ENCODE assay signal across 1 cellular context in genomic region chr19:12733369-12733896, GRCh38.
TF ChIP-seq lines count a peak whose summit lies in the region.

No MANE protein-coding gene starts in this region.

TF ChIP-seq in K562, 482 proteins besides CTCF, POLR2A, EP300 and RAD21 (continued from another document):
- TF ChIP-seq GMEB1 (CRISPR knock-in tag; IDR thresholded peaks at IDR 0.05) (no peak), ZNF699 (CRISPR knock-in tag; IDR thresholded peaks at IDR 0.05; ENCODE audit: insufficient replicate concordance) (no peak), CAMTA2 (CRISPR knock-in tag; conservative IDR thresholded peaks at IDR 0.05) (no peak), POU5F1 (IDR thresholded peaks at IDR 0.05; ENCODE audit: borderline replicate concordance, low read depth, low read length, partially characterized antibody) (no peak), U2AF2 (optimal IDR thresholded peaks at IDR 0.05; ENCODE audit: low read depth, low read length) (no peak), BHLHE40 (IDR thresholded peaks at IDR 0.05; ENCODE audit: low read length) (no peak), CBFB (CRISPR knock-in tag; IDR thresholded peaks at IDR 0.05) (no peak), NUFIP1 (IDR thresholded peaks at IDR 0.05; ENCODE audit: partially characterized antibody) (no peak), ESRRA (IDR thresholded peaks at IDR 0.05; ENCODE audit: borderline replicate concordance, low read depth) (no peak), HLTF (IDR thresholded peaks at IDR 0.05) (no peak), FOXJ3 (CRISPR knock-in tag; IDR thresholded peaks at IDR 0.05) (no peak), ZNF586 (CRISPR knock-in tag; conservative IDR thresholded peaks at IDR 0.05) (no peak), SRSF3 (IDR thresholded peaks at IDR 0.05; ENCODE audit: insufficient read depth, low read length) (no peak), YY1 (IDR thresholded peaks at IDR 0.05; ENCODE audit: borderline replicate concordance in 1 of 3, control insufficient read depth in 1 of 3, extremely low read depth in 1 of 3, insufficient read depth in 3 of 3, insufficient read length in 1 of 3, insufficient replicate concordance in 2 of 3, low read depth in 1 of 3, low read length in 2 of 3) (peak in 2 of 3 experiments; percentile 43 to 74), HDAC3 (IDR thresholded peaks at IDR 0.05; ENCODE audit: borderline replicate concordance, partially characterized antibody) (no peak), MAX (CRISPR knock-in tag; IDR thresholded peaks at IDR 0.05) (no peak), BMI1 (IDR thresholded peaks at IDR 0.05; ENCODE audit: low read length) (no peak), ZNF12 (CRISPR knock-in tag; IDR thresholded peaks at IDR 0.05) (no peak), ZNF124 (CRISPR knock-in tag; IDR thresholded peaks at IDR 0.05) (no peak), MEF2D (tag; conservative IDR thresholded peaks at IDR 0.05; ENCODE audit: low read depth) (no peak), XRCC4 (IDR thresholded peaks at IDR 0.05; ENCODE audit: extremely low read depth, insufficient read depth, insufficient read length) (no peak), ZNF79 (CRISPR knock-in tag; IDR thresholded peaks at IDR 0.05; ENCODE audit: low read depth) (no peak), ZNF212 (CRISPR knock-in tag; IDR thresholded peaks at IDR 0.05) (no peak), C11orf30 (IDR thresholded peaks at IDR 0.05; ENCODE audit: low read depth) (no peak), PTRF (tag; IDR thresholded peaks at IDR 0.05) (no peak), KLF10 (CRISPR knock-in tag; IDR thresholded peaks at IDR 0.05) (no peak), NR1H2 (CRISPR knock-in tag; IDR thresholded peaks at IDR 0.05) (no peak), THAP7 (CRISPR knock-in tag; IDR thresholded peaks at IDR 0.05) (no peak), MAZ (CRISPR knock-in tag; conservative IDR thresholded peaks at IDR 0.05 in 1 of 2, IDR thresholded peaks at IDR 0.05 in 1 of 2) (0 out of 4 replicates have a peak, but pooled peaks of 1 of the 2 experiments have one; percentile 19), KLF16 (IDR thresholded peaks at IDR 0.05) (peak; percentile 55; the same call in 1 of the 2 replicates), ZNF24 (IDR thresholded peaks at IDR 0.05) (no peak), PYGO2 (tag; IDR thresholded peaks at IDR 0.05) (no peak), CTCFL (IDR thresholded peaks at IDR 0.05; ENCODE audit: borderline replicate concordance, insufficient read depth, low read depth, low read length, poor library complexity, severe bottlenecking) (no peak), ATF1 (CRISPR knock-in tag; IDR thresholded peaks at IDR 0.05) (no peak), ATF1 (tag; IDR thresholded peaks at IDR 0.05) (peak; percentile 16; the same call in 1 of the 2 replicates), OTX1 (CRISPR knock-in tag; IDR thresholded peaks at IDR 0.05) (no peak), ZNF639 (CRISPR knock-in tag; conservative IDR thresholded peaks at IDR 0.05 in 1 of 2, IDR thresholded peaks at IDR 0.05 in 1 of 2) (no peak), BDP1 (IDR thresholded peaks at IDR 0.05; ENCODE audit: insufficient read depth, insufficient read length) (no peak), CEBPZ (IDR thresholded peaks at IDR 0.05; ENCODE audit: borderline replicate concordance, low read depth, low read length) (no peak)
- TF ChIP-seq, protein P1, sequence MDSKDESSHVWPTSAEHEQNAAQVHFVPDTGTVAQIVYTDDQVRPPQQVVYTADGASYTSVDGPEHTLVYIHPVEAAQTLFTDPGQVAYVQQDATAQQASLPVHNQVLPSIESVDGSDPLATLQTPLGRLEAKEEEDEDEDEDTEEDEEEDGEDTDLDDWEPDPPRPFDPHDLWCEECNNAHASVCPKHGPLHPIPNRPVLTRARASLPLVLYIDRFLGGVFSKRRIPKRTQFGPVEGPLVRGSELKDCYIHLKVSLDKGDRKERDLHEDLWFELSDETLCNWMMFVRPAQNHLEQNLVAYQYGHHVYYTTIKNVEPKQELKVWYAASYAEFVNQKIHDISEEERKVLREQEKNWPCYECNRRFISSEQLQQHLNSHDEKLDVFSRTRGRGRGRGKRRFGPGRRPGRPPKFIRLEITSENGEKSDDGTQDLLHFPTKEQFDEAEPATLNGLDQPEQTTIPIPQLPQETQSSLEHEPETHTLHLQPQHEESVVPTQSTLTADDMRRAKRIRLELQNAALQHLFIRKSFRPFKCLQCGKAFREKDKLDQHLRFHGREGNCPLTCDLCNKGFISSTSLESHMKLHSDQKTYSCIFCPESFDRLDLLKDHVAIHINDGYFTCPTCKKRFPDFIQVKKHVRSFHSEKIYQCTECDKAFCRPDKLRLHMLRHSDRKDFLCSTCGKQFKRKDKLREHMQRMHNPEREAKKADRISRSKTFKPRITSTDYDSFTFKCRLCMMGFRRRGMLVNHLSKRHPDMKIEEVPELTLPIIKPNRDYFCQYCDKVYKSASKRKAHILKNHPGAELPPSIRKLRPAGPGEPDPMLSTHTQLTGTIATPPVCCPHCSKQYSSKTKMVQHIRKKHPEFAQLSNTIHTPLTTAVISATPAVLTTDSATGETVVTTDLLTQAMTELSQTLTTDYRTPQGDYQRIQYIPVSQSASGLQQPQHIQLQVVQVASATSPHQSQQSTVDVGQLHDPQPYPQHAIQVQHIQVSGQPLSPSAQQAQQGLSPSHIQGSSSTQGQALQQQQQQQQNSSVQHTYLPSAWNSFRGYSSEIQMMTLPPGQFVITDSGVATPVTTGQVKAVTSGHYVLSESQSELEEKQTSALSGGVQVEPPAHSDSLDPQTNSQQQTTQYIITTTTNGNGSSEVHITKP (IDR thresholded peaks at IDR 0.05; ENCODE audit: partially characterized antibody) = peak; percentile 56
- TF ChIP-seq, protein P2, sequence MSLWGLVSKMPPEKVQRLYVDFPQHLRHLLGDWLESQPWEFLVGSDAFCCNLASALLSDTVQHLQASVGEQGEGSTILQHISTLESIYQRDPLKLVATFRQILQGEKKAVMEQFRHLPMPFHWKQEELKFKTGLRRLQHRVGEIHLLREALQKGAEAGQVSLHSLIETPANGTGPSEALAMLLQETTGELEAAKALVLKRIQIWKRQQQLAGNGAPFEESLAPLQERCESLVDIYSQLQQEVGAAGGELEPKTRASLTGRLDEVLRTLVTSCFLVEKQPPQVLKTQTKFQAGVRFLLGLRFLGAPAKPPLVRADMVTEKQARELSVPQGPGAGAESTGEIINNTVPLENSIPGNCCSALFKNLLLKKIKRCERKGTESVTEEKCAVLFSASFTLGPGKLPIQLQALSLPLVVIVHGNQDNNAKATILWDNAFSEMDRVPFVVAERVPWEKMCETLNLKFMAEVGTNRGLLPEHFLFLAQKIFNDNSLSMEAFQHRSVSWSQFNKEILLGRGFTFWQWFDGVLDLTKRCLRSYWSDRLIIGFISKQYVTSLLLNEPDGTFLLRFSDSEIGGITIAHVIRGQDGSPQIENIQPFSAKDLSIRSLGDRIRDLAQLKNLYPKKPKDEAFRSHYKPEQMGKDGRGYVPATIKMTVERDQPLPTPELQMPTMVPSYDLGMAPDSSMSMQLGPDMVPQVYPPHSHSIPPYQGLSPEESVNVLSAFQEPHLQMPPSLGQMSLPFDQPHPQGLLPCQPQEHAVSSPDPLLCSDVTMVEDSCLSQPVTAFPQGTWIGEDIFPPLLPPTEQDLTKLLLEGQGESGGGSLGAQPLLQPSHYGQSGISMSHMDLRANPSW (CRISPR knock-in tag; IDR thresholded peaks at IDR 0.05) = no peak
TF ChIP-seq in K562: peak in this region for 30.
